Comparison of ENCODE assay signal across 13 cellular contexts in genomic region chr9:136962701-136963248, GRCh38. TPM values are rescaled to one million over a fixed set of nuclear protein-coding genes. Genes with fewer than 3 reads are reported as not detected.
A peak's percentile ranks its signal among the peaks of the same experiment; 100 is the strongest.
DNase-seq lines count a peak whose midpoint lies in the region; ATAC-seq lines count a peak whose summit lies in the region.
"Had no signal": no experiment of that assay in that cellular context is flagged by ENCODE, and none has a peak within 500 bp of the region (broad histone marks: within the 10 kb centered on the region; RNA-seq: fewer than 3 reads in every experiment).

No MANE protein-coding gene starts in this region.

- no peak overlapping the region for H3K4me2 ChIP-seq in trophoblast cell (ENCODE audit: low read length)

- no peaks in the 10 kb centered on the region for H3K79me2 ChIP-seq in trophoblast cell (ENCODE audit: control insufficient read depth, insufficient read depth, low read length, poor library complexity)

- DNase-seq in T-helper 2 cell treated with Interferon-gamma antibody and Interleukin-4, amounts not matched to agents 5 μg/mL and 100 μg/mL, for 36 hours (ENCODE audit: low spot score): no peak
- no peak for DNase-seq in T-helper 2 cell
- no peak for DNase-seq in trophoblast cell
- DNase-seq: cerebellar nuclear complex, lower lobe of right lung, NCI-H2029, NCI-H748 treated with DMSO at 0.1 percent for 48 hours, ovary had no signal

- H2BK12ac ChIP-seq in trophoblast cell (ENCODE audit: low read length): no peak overlapping the region

- H2BK5ac ChIP-seq in trophoblast cell (ENCODE audit: low read depth, low read length, poor library complexity): no peak overlapping the region

- H3K36me3 ChIP-seq in trophoblast cell (ENCODE audit: control insufficient read depth in 1 of 2, insufficient read depth in 2 of 2, low read length in 2 of 2): no peaks in the 10 kb centered on the region
- H3K36me3 ChIP-seq: esophagus muscularis mucosa, lower lobe of right lung, ovary had no signal

- no peak for ATAC-seq in HG03097 (IDR thresholded peaks at IDR 0.05; ENCODE audit: low FRiP score, unreplicated experiment)
- ATAC-seq: activated naive CD4-positive, alpha-beta T cell treated with anti-CD3 and anti-CD28 coated beads, Interleukin-2, amount 50 U/mL, for 72 hours; lower lobe of right lung had no signal

- H3K4me3 ChIP-seq in trophoblast cell (ENCODE audit: low read depth, low read length): peak overlapping the region; percentile 32
- H3K4me3 ChIP-seq: esophagus muscularis mucosa, lower lobe of right lung, ovary had no signal

- peaks cover 7% of the 10 kb centered on the region for H3K9me3 ChIP-seq in trophoblast cell (ENCODE audit: insufficient read depth, low read depth, low read length)
- H3K9me3 ChIP-seq: esophagus muscularis mucosa, lower lobe of right lung, ovary had no signal

- H4K8ac ChIP-seq in trophoblast cell (ENCODE audit: low read depth, low read length): no peak overlapping the region

- no peak overlapping the region for H4K12ac ChIP-seq in trophoblast cell (ENCODE audit: low read depth, low read length)

- H3K27ac Mint-ChIP-seq in T-helper 2 cell treated with Interferon-gamma antibody and Interleukin-4, amounts not matched to agents 5 μg/mL and 100 μg/mL, for 36 hours: peak overlapping the region; percentile 27
- H3K27ac Mint-ChIP-seq: activated naive CD4-positive, alpha-beta T cell treated with anti-CD3 and anti-CD28 coated beads, Interleukin-2, amount 50 U/mL, for 72 hours had no signal

- no peak overlapping the region for H3K4me3 Mint-ChIP-seq in T-helper 2 cell treated with Interferon-gamma antibody and Interleukin-4, amounts not matched to agents 5 μg/mL and 100 μg/mL, for 36 hours

- no peaks in the 10 kb centered on the region for H3K9me3 Mint-ChIP-seq in T-helper 2 cell treated with Interferon-gamma antibody and Interleukin-4, amounts not matched to agents 5 μg/mL and 100 μg/mL, for 36 hours
- H3K9me3 Mint-ChIP-seq: activated naive CD4-positive, alpha-beta T cell treated with anti-CD3 and anti-CD28 coated beads, Interleukin-2, amount 50 U/mL, for 72 hours had no signal

- no peaks in the 10 kb centered on the region for H3K36me3 Mint-ChIP-seq in T-helper 2 cell treated with Interferon-gamma antibody and Interleukin-4, amounts not matched to agents 5 μg/mL and 100 μg/mL, for 36 hours (ENCODE audit: low read depth)
- H3K36me3 Mint-ChIP-seq: activated naive CD4-positive, alpha-beta T cell treated with anti-CD3 and anti-CD28 coated beads, Interleukin-2, amount 50 U/mL, for 72 hours had no signal

- H3K14ac ChIP-seq in trophoblast cell (ENCODE audit: low read length): no peak overlapping the region

- H3K27ac ChIP-seq in trophoblast cell (ENCODE audit: low read depth, low read length): no peak overlapping the region
- H3K27ac ChIP-seq: 22Rv1, esophagus muscularis mucosa, HL-60, lower lobe of right lung, ovary had no signal

- H4K91ac ChIP-seq in trophoblast cell (ENCODE audit: low read depth, low read length): peak overlapping the region; percentile 13

- H3K4ac ChIP-seq in trophoblast cell (ENCODE audit: low read depth, low read length): no peak overlapping the region

- no peak overlapping the region for H3K18ac ChIP-seq in trophoblast cell (ENCODE audit: low read length)

- H3K27me3 Mint-ChIP-seq in T-helper 2 cell treated with Interferon-gamma antibody and Interleukin-4, amounts not matched to agents 5 μg/mL and 100 μg/mL, for 36 hours (ENCODE audit: low read depth): peaks cover 5% of the 10 kb centered on the region

- no peaks in the 10 kb centered on the region for H3K27me3 ChIP-seq in trophoblast cell (ENCODE audit: insufficient read depth, low read length)
- H3K27me3 ChIP-seq: ovary had no signal

- H2AFZ ChIP-seq in trophoblast cell (ENCODE audit: insufficient read depth, low read length, poor library complexity): no peak overlapping the region

- H3K4me1 Mint-ChIP-seq in T-helper 2 cell treated with Interferon-gamma antibody and Interleukin-4, amounts not matched to agents 5 μg/mL and 100 μg/mL, for 36 hours (ENCODE audit: low read depth): peaks cover 23% of the 10 kb centered on the region

- WGBS in trophoblast cell (ENCODE audit: extremely low coverage, insufficient coverage, insufficient read length): no CpG with 5 or more reads among the region's 11 CpGs

- peaks cover 3% of the 10 kb centered on the region in 2 experiments for H3K4me1 ChIP-seq in trophoblast cell (ENCODE audit: control insufficient read depth in 1 of 2, insufficient read depth in 2 of 2, low read length in 2 of 2)

- H3K79me1 ChIP-seq in trophoblast cell (ENCODE audit: low read length): peaks cover 12% of the 10 kb centered on the region

- no peak overlapping the region for H2AK5ac ChIP-seq in trophoblast cell (ENCODE audit: low read length)

- H3K23ac ChIP-seq in trophoblast cell (ENCODE audit: low read length): no peak overlapping the region

- H3K9ac ChIP-seq in trophoblast cell (ENCODE audit: low read length): no peak overlapping the region

- H2BK120ac ChIP-seq in trophoblast cell (ENCODE audit: insufficient read depth, low read length, poor library complexity): no peak overlapping the region

RNA-seq across cellular contexts. Expression of gene LCN12, which starts 10.7 kb away (rescaled TPM):
- polyA plus RNA-seq in trophoblast cell (2013): 0.25 and 0.31 TPM in 2 replicates

RNA-seq across cellular contexts. Expression of gene PTGDS, which starts 14.5 kb away (rescaled TPM):
- polyA plus RNA-seq in trophoblast cell (2013): 4.4 and 4.7 TPM in 2 replicates

RNA-seq across cellular contexts. Expression of gene C8G, which starts 17.7 kb away (rescaled TPM):
- 1.2 and 2.2 TPM in 2 replicates for polyA plus RNA-seq in trophoblast cell (2013)

RNA-seq across cellular contexts. Expression of gene FBXW5, which starts 18.2 kb away (rescaled TPM):
- polyA plus RNA-seq in trophoblast cell (2013): 74.0 and 80.2 TPM in 2 replicates

RNA-seq across cellular contexts. Expression of gene LCNL1, which starts 20.0 kb away (rescaled TPM):
- 0.15 and 0.17 TPM in 2 replicates for polyA plus RNA-seq in trophoblast cell (2013)
